1 cellular context compared by ENCODE assay signal in the genomic region with DNA sequence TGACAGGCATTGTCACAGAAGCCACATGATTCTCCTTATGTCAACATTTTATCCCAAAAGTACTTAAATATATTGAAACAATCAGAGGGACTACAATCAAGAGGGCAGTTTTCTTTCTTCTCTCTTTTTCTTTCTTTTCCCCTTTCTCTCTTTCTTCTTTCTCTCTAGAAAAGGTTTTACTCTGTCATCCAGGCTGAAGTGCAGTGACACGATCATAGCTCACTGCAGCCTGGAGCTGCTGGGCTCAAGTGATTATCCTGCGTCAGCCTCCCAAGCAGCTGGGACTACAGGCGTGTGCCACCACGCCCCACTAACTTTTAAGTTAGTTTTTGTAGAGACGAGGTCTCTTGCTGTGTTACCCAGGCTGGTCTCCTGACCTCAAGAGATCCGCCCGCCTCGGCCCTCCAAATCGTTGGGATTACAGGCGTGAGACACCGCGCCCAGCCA.
TF ChIP-seq lines count a peak whose summit lies in the region.

No MANE protein-coding gene starts in this region.

TF ChIP-seq in liver, 16 proteins besides CTCF, POLR2A, EP300 and RAD21 (continued from another document):
- TF ChIP-seq FOXA2 (IDR thresholded peaks at IDR 0.05): no peak
- no peak for TF ChIP-seq HNF4G (IDR thresholded peaks at IDR 0.05)
- TF ChIP-seq, protein P1, sequence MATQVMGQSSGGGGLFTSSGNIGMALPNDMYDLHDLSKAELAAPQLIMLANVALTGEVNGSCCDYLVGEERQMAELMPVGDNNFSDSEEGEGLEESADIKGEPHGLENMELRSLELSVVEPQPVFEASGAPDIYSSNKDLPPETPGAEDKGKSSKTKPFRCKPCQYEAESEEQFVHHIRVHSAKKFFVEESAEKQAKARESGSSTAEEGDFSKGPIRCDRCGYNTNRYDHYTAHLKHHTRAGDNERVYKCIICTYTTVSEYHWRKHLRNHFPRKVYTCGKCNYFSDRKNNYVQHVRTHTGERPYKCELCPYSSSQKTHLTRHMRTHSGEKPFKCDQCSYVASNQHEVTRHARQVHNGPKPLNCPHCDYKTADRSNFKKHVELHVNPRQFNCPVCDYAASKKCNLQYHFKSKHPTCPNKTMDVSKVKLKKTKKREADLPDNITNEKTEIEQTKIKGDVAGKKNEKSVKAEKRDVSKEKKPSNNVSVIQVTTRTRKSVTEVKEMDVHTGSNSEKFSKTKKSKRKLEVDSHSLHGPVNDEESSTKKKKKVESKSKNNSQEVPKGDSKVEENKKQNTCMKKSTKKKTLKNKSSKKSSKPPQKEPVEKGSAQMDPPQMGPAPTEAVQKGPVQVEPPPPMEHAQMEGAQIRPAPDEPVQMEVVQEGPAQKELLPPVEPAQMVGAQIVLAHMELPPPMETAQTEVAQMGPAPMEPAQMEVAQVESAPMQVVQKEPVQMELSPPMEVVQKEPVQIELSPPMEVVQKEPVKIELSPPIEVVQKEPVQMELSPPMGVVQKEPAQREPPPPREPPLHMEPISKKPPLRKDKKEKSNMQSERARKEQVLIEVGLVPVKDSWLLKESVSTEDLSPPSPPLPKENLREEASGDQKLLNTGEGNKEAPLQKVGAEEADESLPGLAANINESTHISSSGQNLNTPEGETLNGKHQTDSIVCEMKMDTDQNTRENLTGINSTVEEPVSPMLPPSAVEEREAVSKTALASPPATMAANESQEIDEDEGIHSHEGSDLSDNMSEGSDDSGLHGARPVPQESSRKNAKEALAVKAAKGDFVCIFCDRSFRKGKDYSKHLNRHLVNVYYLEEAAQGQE (IDR thresholded peaks at IDR 0.05): no peak
